In genomic region chr7:111931016-111931517, GRCh38 we compare ENCODE assay signal across 1 cellular context.
TF ChIP-seq lines count a peak whose summit lies in the region.

No MANE protein-coding gene starts in this region.

TF ChIP-seq in HepG2, 621 proteins besides CTCF, POLR2A, EP300 and RAD21 (continued from another document and continues in another):
- TF ChIP-seq ZNF629 (CRISPR knock-in tag; conservative IDR thresholded peaks at IDR 0.05) (no peak), PAWR (CRISPR knock-in tag; IDR thresholded peaks at IDR 0.05; ENCODE audit: borderline replicate concordance) (no peak), ZC3H4 (CRISPR knock-in tag; IDR thresholded peaks at IDR 0.05; ENCODE audit: borderline replicate concordance) (no peak), ZNF350 (CRISPR knock-in tag; IDR thresholded peaks at IDR 0.05; ENCODE audit: borderline replicate concordance, low read depth) (0 out of 2 replicates have a peak, but pooled peaks have one; percentile 23), ZNF615 (CRISPR knock-in tag; IDR thresholded peaks at IDR 0.05; ENCODE audit: borderline replicate concordance) (no peak), TOPORS (CRISPR knock-in tag; IDR thresholded peaks at IDR 0.05) (no peak), GZF1 (CRISPR knock-in tag; IDR thresholded peaks at IDR 0.05) (no peak), NFRKB (IDR thresholded peaks at IDR 0.05) (no peak), SSRP1 (CRISPR knock-in tag; IDR thresholded peaks at IDR 0.05) (no peak), ISX (CRISPR knock-in tag; conservative IDR thresholded peaks at IDR 0.05) (no peak), ZFP91 (CRISPR knock-in tag; IDR thresholded peaks at IDR 0.05; ENCODE audit: borderline replicate concordance) (no peak), KDM5B (CRISPR knock-in tag; IDR thresholded peaks at IDR 0.05; ENCODE audit: borderline replicate concordance) (no peak), TBX2 (CRISPR knock-in tag; IDR thresholded peaks at IDR 0.05; ENCODE audit: borderline replicate concordance) (0 out of 2 replicates have a peak, but pooled peaks have one; percentile 50), THAP7 (CRISPR knock-in tag; IDR thresholded peaks at IDR 0.05) (0 out of 2 replicates have a peak, but pooled peaks have one; percentile 28), ARID5B (CRISPR knock-in tag; IDR thresholded peaks at IDR 0.05) (peak; percentile 82), RBM39 (IDR thresholded peaks at IDR 0.05; ENCODE audit: low read depth, low read length, poor library complexity, severe bottlenecking) (no peak), MEIS1 (CRISPR knock-in tag; IDR thresholded peaks at IDR 0.05; ENCODE audit: borderline replicate concordance) (no peak), ZBTB38 (CRISPR knock-in tag; IDR thresholded peaks at IDR 0.05) (0 out of 2 replicates have a peak, but pooled peaks have one; percentile 22), ZSCAN31 (CRISPR knock-in tag; IDR thresholded peaks at IDR 0.05; ENCODE audit: low read depth) (no peak), NR2F6 (IDR thresholded peaks at IDR 0.05) (peak; percentile 52), NR2F6 (CRISPR knock-in tag; IDR thresholded peaks at IDR 0.05) (peak; percentile 73), CSRNP1 (CRISPR knock-in tag; IDR thresholded peaks at IDR 0.05) (no peak), IRF9 (CRISPR knock-in tag; IDR thresholded peaks at IDR 0.05; ENCODE audit: borderline replicate concordance) (no peak), REL (CRISPR knock-in tag; conservative IDR thresholded peaks at IDR 0.05) (no peak), AKAP8 (CRISPR knock-in tag; IDR thresholded peaks at IDR 0.05) (no peak), RFX3 (CRISPR knock-in tag; IDR thresholded peaks at IDR 0.05) (0 out of 2 replicates have a peak, but pooled peaks have one; percentile 43), CREB1 (IDR thresholded peaks at IDR 0.05) (0 out of 2 replicates have a peak, but pooled peaks have one; percentile 16), CREB1 (CRISPR knock-in tag; IDR thresholded peaks at IDR 0.05) (peak; percentile 40), TIGD3 (CRISPR knock-in tag; IDR thresholded peaks at IDR 0.05; ENCODE audit: borderline replicate concordance) (no peak), FOXK2 (IDR thresholded peaks at IDR 0.05) (peak; percentile 38; the same call in 1 of the 2 replicates), ELF4 (CRISPR knock-in tag; IDR thresholded peaks at IDR 0.05; ENCODE audit: borderline replicate concordance) (no peak), ELF3 (CRISPR knock-in tag; IDR thresholded peaks at IDR 0.05) (peak; percentile 50; the same call in 1 of the 2 replicates), PPARG (CRISPR knock-in tag; conservative IDR thresholded peaks at IDR 0.05) (0 out of 2 replicates have a peak, but pooled peaks have one; percentile 18), DBP (CRISPR knock-in tag; IDR thresholded peaks at IDR 0.05; ENCODE audit: not compliant biosample characterization) (no peak), ZNF512 (CRISPR knock-in tag; IDR thresholded peaks at IDR 0.05) (no peak), CREM (IDR thresholded peaks at IDR 0.05) (peak; percentile 58), CREM (CRISPR knock-in tag; IDR thresholded peaks at IDR 0.05) (no peak), SOX6 (IDR thresholded peaks at IDR 0.05) (no peak), SOX6 (CRISPR knock-in tag; IDR thresholded peaks at IDR 0.05) (peak; percentile 73), BRD4 (CRISPR knock-in tag; IDR thresholded peaks at IDR 0.05) (no peak), ZBTB49 (CRISPR knock-in tag; IDR thresholded peaks at IDR 0.05; ENCODE audit: borderline replicate concordance) (no peak), GMEB1 (CRISPR knock-in tag; IDR thresholded peaks at IDR 0.05; ENCODE audit: borderline replicate concordance) (peak; percentile 36; the same call in 1 of the 2 replicates), ZNF496 (CRISPR knock-in tag; IDR thresholded peaks at IDR 0.05; ENCODE audit: insufficient replicate concordance) (no peak), ATM (IDR thresholded peaks at IDR 0.05; ENCODE audit: borderline replicate concordance) (no peak), TCF7 (IDR thresholded peaks at IDR 0.05; ENCODE audit: low read depth) (peak; percentile 47; the same call in 1 of the 2 replicates), NBN (conservative IDR thresholded peaks at IDR 0.05) (no peak), ZFAT (CRISPR knock-in tag; conservative IDR thresholded peaks at IDR 0.05) (no peak), ELF1 (CRISPR knock-in tag; IDR thresholded peaks at IDR 0.05) (no peak), SAP130 (CRISPR knock-in tag; IDR thresholded peaks at IDR 0.05; ENCODE audit: low read depth) (peak; percentile 55), HNF4G (IDR thresholded peaks at IDR 0.05; ENCODE audit: borderline replicate concordance, low read depth, low read length) (no peak; the same call in 1 of the 2 replicates), HNF4G (CRISPR knock-in tag; IDR thresholded peaks at IDR 0.05; ENCODE audit: borderline replicate concordance, low read depth) (peak; percentile 42; the same call in 1 of the 2 replicates), SPEN (CRISPR knock-in tag; IDR thresholded peaks at IDR 0.05; ENCODE audit: low read depth) (no peak)
